ENCODE assay signal across 19 cellular contexts in genomic region chr3:58996730-58997129, GRCh38. TPM values are rescaled to one million over a fixed set of nuclear protein-coding genes. Genes with fewer than 3 reads are reported as not detected.
"Had no signal": no experiment of that assay in that cellular context is flagged by ENCODE, and none has a peak within 500 bp of the region (broad histone marks: within the 10 kb centered on the region; RNA-seq: fewer than 3 reads in every experiment).

No MANE protein-coding gene starts in this region.

- H3K27me3 ChIP-seq: esophagus squamous epithelium, stomach, transverse colon had no signal

- H3K9me3 ChIP-seq: esophagus squamous epithelium, left ventricle myocardium inferior, lower lobe of right lung, psoas muscle, stomach, thoracic aorta, transverse colon had no signal

- DNase-seq: effector memory CD4-positive, alpha-beta T cell; esophagus squamous epithelium; foreskin fibroblast; kidney; left cardiac atrium; left ventricle myocardium inferior; lower lobe of right lung; naive thymus-derived CD4-positive, alpha-beta T cell; nephron progenitor cell; psoas muscle; retina; stimulated activated CD4-positive, alpha-beta T cell treated with anti-CD3 and anti-CD28 coated beads, Interleukin-12 subunit alpha, Interleukin-12 subunit beta, amount 100 ng/mL, for 4 hours; stimulated activated naive CD4-positive, alpha-beta T cell; stomach; substantia nigra; transverse colon had no signal

- H3K4me3 ChIP-seq: esophagus squamous epithelium, left ventricle myocardium inferior, lower lobe of right lung, psoas muscle, skin epidermis, stomach, thoracic aorta, transverse colon had no signal

- H3K27ac ChIP-seq: left ventricle myocardium inferior, lower lobe of right lung, psoas muscle, skin epidermis, stomach, thoracic aorta, transverse colon had no signal

- H3K4me1 ChIP-seq: left ventricle myocardium inferior, lower lobe of right lung, psoas muscle, stomach, transverse colon had no signal

- H3K36me3 ChIP-seq: esophagus squamous epithelium, left ventricle myocardium inferior, lower lobe of right lung, stomach, thoracic aorta, transverse colon had no signal

RNA-seq across cellular contexts. Expression of gene CFAP20DC, which starts 53.1 kb away (rescaled TPM):
- total RNA-seq: left ventricle myocardium inferior, mesenteric fat pad, psoas muscle, thoracic aorta had no signal
